Comparison of ENCODE assay signal across 17 cellular contexts in genomic region chr21:44590897-44591800, GRCh38. TPM values are rescaled to one million over a fixed set of nuclear protein-coding genes. Genes with fewer than 3 reads are reported as not detected.
"Had no signal": no experiment of that assay in that cellular context is flagged by ENCODE, and none has a peak within 500 bp of the region (broad histone marks: within the 10 kb centered on the region; RNA-seq: fewer than 3 reads in every experiment).

No MANE protein-coding gene starts in this region.

RNA-seq across cellular contexts. Expression of gene KRTAP10-6, which starts 1.2 kb away (rescaled TPM):
- total RNA-seq: activated CD8-positive, alpha-beta T cell treated with anti-CD3 and anti-CD28 coated beads for 36 hours; bronchial epithelial cell; dermis blood vessel endothelial cell; epithelial cell of proximal tubule; fibroblast of lung; fibroblast of villous mesenchyme; gastroesophageal sphincter; left cardiac atrium; naive thymus-derived CD8-positive, alpha-beta T cell; omental fat pad; spleen; T-helper 2 cell treated with Interferon-gamma antibody and Interleukin-4, amounts not matched to agents 100 ng/mL and 5 ng/mL, for 36 hours; testis; transverse colon had no signal
- polyA plus RNA-seq: adipose tissue; fibroblast of lung; keratinocyte; naive thymus-derived CD8-positive, alpha-beta T cell; spleen had no signal

RNA-seq across cellular contexts. Expression of gene KRTAP10-7, which starts 9.2 kb away (rescaled TPM):
- total RNA-seq: activated CD8-positive, alpha-beta T cell treated with anti-CD3 and anti-CD28 coated beads for 36 hours; bronchial epithelial cell; dermis blood vessel endothelial cell; epithelial cell of proximal tubule; fibroblast of lung; fibroblast of villous mesenchyme; gastroesophageal sphincter; left cardiac atrium; naive thymus-derived CD8-positive, alpha-beta T cell; omental fat pad; spleen; T-helper 2 cell treated with Interferon-gamma antibody and Interleukin-4, amounts not matched to agents 100 ng/mL and 5 ng/mL, for 36 hours; transverse colon; WTC11 had no signal
- polyA plus RNA-seq: adipose tissue; fibroblast of lung; keratinocyte; naive thymus-derived CD8-positive, alpha-beta T cell; spleen had no signal

RNA-seq across cellular contexts. Expression of gene KRTAP10-5, which starts 10.7 kb away (rescaled TPM):
- total RNA-seq: activated CD8-positive, alpha-beta T cell treated with anti-CD3 and anti-CD28 coated beads for 36 hours; bronchial epithelial cell; dermis blood vessel endothelial cell; epithelial cell of proximal tubule; fibroblast of lung; fibroblast of villous mesenchyme; gastroesophageal sphincter; left cardiac atrium; naive thymus-derived CD8-positive, alpha-beta T cell; omental fat pad; spleen; T-helper 2 cell treated with Interferon-gamma antibody and Interleukin-4, amounts not matched to agents 100 ng/mL and 5 ng/mL, for 36 hours; testis; transverse colon; WTC11 had no signal
- polyA plus RNA-seq: adipose tissue; fibroblast of lung; keratinocyte; naive thymus-derived CD8-positive, alpha-beta T cell; spleen had no signal

RNA-seq across cellular contexts. Expression of gene KRTAP10-4, which starts 17.6 kb away (rescaled TPM):
- total RNA-seq: activated CD8-positive, alpha-beta T cell treated with anti-CD3 and anti-CD28 coated beads for 36 hours; bronchial epithelial cell; dermis blood vessel endothelial cell; epithelial cell of proximal tubule; fibroblast of lung; fibroblast of villous mesenchyme; gastroesophageal sphincter; left cardiac atrium; naive thymus-derived CD8-positive, alpha-beta T cell; omental fat pad; spleen; T-helper 2 cell treated with Interferon-gamma antibody and Interleukin-4, amounts not matched to agents 100 ng/mL and 5 ng/mL, for 36 hours; transverse colon; WTC11 had no signal
- polyA plus RNA-seq: adipose tissue; fibroblast of lung; keratinocyte; naive thymus-derived CD8-positive, alpha-beta T cell; spleen had no signal

RNA-seq across cellular contexts. Expression of gene KRTAP10-8, which starts 20.7 kb away (rescaled TPM):
- total RNA-seq: activated CD8-positive, alpha-beta T cell treated with anti-CD3 and anti-CD28 coated beads for 36 hours; bronchial epithelial cell; dermis blood vessel endothelial cell; epithelial cell of proximal tubule; fibroblast of lung; fibroblast of villous mesenchyme; gastroesophageal sphincter; left cardiac atrium; naive thymus-derived CD8-positive, alpha-beta T cell; omental fat pad; spleen; T-helper 2 cell treated with Interferon-gamma antibody and Interleukin-4, amounts not matched to agents 100 ng/mL and 5 ng/mL, for 36 hours; testis; transverse colon; WTC11 had no signal
- polyA plus RNA-seq: adipose tissue; fibroblast of lung; keratinocyte; naive thymus-derived CD8-positive, alpha-beta T cell; spleen had no signal
